ENCODE assay signal across 1 cellular context in the genomic region with DNA sequence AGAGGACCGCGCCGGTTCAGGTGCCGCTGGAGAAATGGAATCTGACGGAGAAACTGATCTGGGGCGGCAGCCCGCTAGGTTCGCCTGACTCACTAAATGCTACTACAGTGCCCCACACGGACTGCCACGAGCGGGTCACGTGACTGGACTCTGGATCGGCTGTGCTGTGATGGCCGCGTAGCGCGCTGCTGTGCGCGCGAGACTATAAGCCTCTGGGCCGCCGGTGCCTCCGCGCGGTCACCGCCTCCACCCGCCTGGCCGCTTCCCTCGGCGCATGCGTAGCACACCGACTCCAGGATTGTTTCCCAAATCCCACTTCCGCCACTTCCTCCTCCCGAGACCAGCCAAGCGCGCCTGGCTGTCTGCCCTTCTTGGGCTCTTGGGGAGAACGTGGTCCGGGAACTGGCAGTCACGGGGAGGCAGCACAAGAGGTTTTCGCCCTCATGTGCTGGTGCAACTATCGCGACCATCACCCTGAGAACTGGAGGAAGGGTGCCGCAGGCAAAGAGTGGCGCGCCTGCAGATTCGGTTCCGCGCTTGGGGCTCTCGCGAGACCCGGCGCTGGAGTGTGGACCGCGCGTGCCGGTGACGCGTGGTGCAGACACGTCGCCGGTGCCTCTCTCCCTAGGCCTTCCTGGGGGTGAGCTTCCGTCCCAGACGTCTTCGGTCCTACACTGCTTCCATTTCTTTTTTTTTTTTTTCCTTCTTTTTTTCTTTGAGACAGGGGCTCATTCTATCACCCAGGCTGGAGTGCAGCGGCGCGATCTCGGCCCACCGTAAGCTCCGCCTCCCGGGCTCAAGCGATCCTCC.
TF ChIP-seq lines count a peak whose summit lies in the region.

No MANE protein-coding gene starts in this region.

TF ChIP-seq in GM12878, 131 proteins besides CTCF, POLR2A, EP300 and RAD21 (continued from another document and continues in another):
- no peak for TF ChIP-seq SKIL (IDR thresholded peaks at IDR 0.05; ENCODE audit: low read depth, poor library complexity, severe bottlenecking)
- peak; percentile 99 for TF ChIP-seq ZBED1 (IDR thresholded peaks at IDR 0.05; ENCODE audit: borderline replicate concordance)
- TF ChIP-seq RELA (IDR thresholded peaks at IDR 0.05; ENCODE audit: borderline replicate concordance, partially characterized antibody) = peak; percentile 36
- TF ChIP-seq SREBF1 (IDR thresholded peaks at IDR 0.05; ENCODE audit: low read length) = no peak
- TF ChIP-seq BCL11A (IDR thresholded peaks at IDR 0.05; ENCODE audit: low read depth, low read length) = no peak
- TF ChIP-seq GATAD2B (conservative IDR thresholded peaks at IDR 0.05; ENCODE audit: low read depth) = peak; percentile 92
- no peak for TF ChIP-seq TCF7 (IDR thresholded peaks at IDR 0.05; ENCODE audit: borderline replicate concordance)
- TF ChIP-seq ESRRA (IDR thresholded peaks at IDR 0.05; ENCODE audit: low read length) = no peak
- no peak for TF ChIP-seq TARDBP (IDR thresholded peaks at IDR 0.05; ENCODE audit: borderline replicate concordance)
- TF ChIP-seq EED (IDR thresholded peaks at IDR 0.05; ENCODE audit: low read depth) = peak; percentile 96
- TF ChIP-seq, protein P1, sequence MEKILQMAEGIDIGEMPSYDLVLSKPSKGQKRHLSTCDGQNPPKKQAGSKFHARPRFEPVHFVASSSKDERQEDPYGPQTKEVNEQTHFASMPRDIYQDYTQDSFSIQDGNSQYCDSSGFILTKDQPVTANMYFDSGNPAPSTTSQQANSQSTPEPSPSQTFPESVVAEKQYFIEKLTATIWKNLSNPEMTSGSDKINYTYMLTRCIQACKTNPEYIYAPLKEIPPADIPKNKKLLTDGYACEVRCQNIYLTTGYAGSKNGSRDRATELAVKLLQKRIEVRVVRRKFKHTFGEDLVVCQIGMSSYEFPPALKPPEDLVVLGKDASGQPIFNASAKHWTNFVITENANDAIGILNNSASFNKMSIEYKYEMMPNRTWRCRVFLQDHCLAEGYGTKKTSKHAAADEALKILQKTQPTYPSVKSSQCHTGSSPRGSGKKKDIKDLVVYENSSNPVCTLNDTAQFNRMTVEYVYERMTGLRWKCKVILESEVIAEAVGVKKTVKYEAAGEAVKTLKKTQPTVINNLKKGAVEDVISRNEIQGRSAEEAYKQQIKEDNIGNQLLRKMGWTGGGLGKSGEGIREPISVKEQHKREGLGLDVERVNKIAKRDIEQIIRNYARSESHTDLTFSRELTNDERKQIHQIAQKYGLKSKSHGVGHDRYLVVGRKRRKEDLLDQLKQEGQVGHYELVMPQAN (conservative IDR thresholded peaks at IDR 0.05) = peak; percentile 29; the same call in 1 of the 2 replicates
- peak; percentile 80; the same call in 1 of the 2 replicates for TF ChIP-seq RB1 (IDR thresholded peaks at IDR 0.05; ENCODE audit: borderline replicate concordance)
- peak; percentile 99 for TF ChIP-seq CBFB (IDR thresholded peaks at IDR 0.05; ENCODE audit: low read depth)
- no peak for TF ChIP-seq ZZZ3 (IDR thresholded peaks at IDR 0.05; ENCODE audit: control insufficient read depth, insufficient read length, low read depth)
- TF ChIP-seq IRF4 (IDR thresholded peaks at IDR 0.05; ENCODE audit: low read depth, low read length) = 0 out of 2 replicates have a peak, but pooled peaks have one; percentile 50
- TF ChIP-seq MYB (IDR thresholded peaks at IDR 0.05; ENCODE audit: borderline replicate concordance, low read depth, low read length) = no peak
- TF ChIP-seq SIX5 (IDR thresholded peaks at IDR 0.05; ENCODE audit: low read depth, low read length, severe bottlenecking) = peak; percentile 35
- TF ChIP-seq FOS (IDR thresholded peaks at IDR 0.05; ENCODE audit: borderline replicate concordance, extremely low read depth, insufficient read length) = peak; percentile 8
- no peak for TF ChIP-seq E2F8 (IDR thresholded peaks at IDR 0.05; ENCODE audit: low read depth, partially characterized antibody)
- no peak for TF ChIP-seq PML (IDR thresholded peaks at IDR 0.05; ENCODE audit: low read length)
- no peak for TF ChIP-seq RFX5 (IDR thresholded peaks at IDR 0.05; ENCODE audit: low read depth, low read length)
- TF ChIP-seq POU2F2 (IDR thresholded peaks at IDR 0.05; ENCODE audit: borderline replicate concordance, low read depth, low read length) = peak; percentile 71; the same call in 2 of the 3 replicates
- no peak for TF ChIP-seq NR2F1 (conservative IDR thresholded peaks at IDR 0.05)
- peak; percentile 98 for TF ChIP-seq BRCA1 (IDR thresholded peaks at IDR 0.05; ENCODE audit: low read depth, low read length)
- TF ChIP-seq, protein P2, sequence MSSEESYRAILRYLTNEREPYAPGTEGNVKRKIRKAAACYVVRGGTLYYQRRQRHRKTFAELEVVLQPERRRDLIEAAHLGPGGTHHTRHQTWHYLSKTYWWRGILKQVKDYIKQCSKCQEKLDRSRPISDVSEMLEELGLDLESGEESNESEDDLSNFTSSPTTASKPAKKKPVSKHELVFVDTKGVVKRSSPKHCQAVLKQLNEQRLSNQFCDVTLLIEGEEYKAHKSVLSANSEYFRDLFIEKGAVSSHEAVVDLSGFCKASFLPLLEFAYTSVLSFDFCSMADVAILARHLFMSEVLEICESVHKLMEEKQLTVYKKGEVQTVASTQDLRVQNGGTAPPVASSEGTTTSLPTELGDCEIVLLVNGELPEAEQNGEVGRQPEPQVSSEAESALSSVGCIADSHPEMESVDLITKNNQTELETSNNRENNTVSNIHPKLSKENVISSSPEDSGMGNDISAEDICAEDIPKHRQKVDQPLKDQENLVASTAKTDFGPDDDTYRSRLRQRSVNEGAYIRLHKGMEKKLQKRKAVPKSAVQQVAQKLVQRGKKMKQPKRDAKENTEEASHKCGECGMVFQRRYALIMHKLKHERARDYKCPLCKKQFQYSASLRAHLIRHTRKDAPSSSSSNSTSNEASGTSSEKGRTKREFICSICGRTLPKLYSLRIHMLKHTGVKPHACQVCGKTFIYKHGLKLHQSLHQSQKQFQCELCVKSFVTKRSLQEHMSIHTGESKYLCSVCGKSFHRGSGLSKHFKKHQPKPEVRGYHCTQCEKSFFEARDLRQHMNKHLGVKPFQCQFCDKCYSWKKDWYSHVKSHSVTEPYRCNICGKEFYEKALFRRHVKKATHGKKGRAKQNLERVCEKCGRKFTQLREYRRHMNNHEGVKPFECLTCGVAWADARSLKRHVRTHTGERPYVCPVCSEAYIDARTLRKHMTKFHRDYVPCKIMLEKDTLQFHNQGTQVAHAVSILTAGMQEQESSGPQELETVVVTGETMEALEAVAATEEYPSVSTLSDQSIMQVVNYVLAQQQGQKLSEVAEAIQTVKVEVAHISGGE (CRISPR knock-in tag; IDR thresholded peaks at IDR 0.05) = peak; percentile 76
- peak; percentile 95; the same call in 1 of the 2 replicates for TF ChIP-seq SMAD5 (IDR thresholded peaks at IDR 0.05; ENCODE audit: low read depth)
- TF ChIP-seq CBX5 (IDR thresholded peaks at IDR 0.05; ENCODE audit: low read depth) = no peak
- no peak for TF ChIP-seq ZNF622 (IDR thresholded peaks at IDR 0.05)
- no peak for TF ChIP-seq ZNF592 (IDR thresholded peaks at IDR 0.05)
- peak; percentile 42; the same call in 1 of the 2 replicates for TF ChIP-seq ZNF384 (IDR thresholded peaks at IDR 0.05; ENCODE audit: borderline replicate concordance, low read depth, low read length)
- 0 out of 2 replicates have a peak, but pooled peaks have one; percentile 17 for TF ChIP-seq TCF12 (IDR thresholded peaks at IDR 0.05; ENCODE audit: low read depth, low read length)
- TF ChIP-seq, protein P3, sequence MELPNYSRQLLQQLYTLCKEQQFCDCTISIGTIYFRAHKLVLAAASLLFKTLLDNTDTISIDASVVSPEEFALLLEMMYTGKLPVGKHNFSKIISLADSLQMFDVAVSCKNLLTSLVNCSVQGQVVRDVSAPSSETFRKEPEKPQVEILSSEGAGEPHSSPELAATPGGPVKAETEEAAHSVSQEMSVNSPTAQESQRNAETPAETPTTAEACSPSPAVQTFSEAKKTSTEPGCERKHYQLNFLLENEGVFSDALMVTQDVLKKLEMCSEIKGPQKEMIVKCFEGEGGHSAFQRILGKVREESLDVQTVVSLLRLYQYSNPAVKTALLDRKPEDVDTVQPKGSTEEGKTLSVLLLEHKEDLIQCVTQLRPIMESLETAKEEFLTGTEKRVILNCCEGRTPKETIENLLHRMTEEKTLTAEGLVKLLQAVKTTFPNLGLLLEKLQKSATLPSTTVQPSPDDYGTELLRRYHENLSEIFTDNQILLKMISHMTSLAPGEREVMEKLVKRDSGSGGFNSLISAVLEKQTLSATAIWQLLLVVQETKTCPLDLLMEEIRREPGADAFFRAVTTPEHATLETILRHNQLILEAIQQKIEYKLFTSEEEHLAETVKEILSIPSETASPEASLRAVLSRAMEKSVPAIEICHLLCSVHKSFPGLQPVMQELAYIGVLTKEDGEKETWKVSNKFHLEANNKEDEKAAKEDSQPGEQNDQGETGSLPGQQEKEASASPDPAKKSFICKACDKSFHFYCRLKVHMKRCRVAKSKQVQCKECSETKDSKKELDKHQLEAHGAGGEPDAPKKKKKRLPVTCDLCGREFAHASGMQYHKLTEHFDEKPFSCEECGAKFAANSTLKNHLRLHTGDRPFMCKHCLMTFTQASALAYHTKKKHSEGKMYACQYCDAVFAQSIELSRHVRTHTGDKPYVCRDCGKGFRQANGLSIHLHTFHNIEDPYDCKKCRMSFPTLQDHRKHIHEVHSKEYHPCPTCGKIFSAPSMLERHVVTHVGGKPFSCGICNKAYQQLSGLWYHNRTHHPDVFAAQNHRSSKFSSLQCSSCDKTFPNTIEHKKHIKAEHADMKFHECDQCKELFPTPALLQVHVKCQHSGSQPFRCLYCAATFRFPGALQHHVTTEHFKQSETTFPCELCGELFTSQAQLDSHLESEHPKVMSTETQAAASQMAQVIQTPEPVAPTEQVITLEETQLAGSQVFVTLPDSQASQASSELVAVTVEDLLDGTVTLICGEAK (IDR thresholded peaks at IDR 0.05; ENCODE audit: borderline replicate concordance) = no peak; the same call in 1 of the 2 replicates
- TF ChIP-seq TCF3 (IDR thresholded peaks at IDR 0.05; ENCODE audit: borderline replicate concordance, insufficient read depth, low read depth, low read length) = peak; percentile 62
- TF ChIP-seq POLR2AphosphoS2 (IDR thresholded peaks at IDR 0.05; ENCODE audit: low read depth, low read length) = peak; percentile 95
- no peak for TF ChIP-seq SUZ12 (IDR thresholded peaks at IDR 0.05; ENCODE audit: unreplicated experiment)
- no peak for TF ChIP-seq BMI1 (IDR thresholded peaks at IDR 0.05; ENCODE audit: borderline replicate concordance)
